ENCODE assay signal across 25 cellular contexts in the genomic region with DNA sequence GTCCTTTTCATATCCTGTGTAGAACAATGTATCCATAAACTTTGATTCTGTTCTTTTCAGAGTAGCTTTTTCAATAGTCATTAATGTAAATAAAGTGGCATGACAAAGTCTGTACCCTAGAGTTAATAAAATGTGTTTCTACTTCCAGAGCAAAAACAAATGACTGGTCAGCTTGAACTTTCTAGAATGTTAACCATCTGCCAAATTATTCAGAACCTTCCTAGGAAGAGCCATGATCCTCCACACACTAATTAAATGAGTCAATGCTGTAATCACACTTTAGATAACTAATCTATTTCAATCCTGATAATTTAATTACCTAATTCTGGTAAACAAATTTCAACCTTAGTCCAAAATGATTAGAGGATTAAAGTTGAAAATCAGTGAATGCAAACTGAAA.
DNase-seq lines count a peak whose midpoint lies in the region; ATAC-seq and TF ChIP-seq lines count a peak whose summit lies in the region.
"Had no signal": no experiment of that assay in that cellular context is flagged by ENCODE, and none has a peak within 500 bp of the region (broad histone marks: within the 10 kb centered on the region; RNA-seq: fewer than 3 reads in every experiment).

No MANE protein-coding gene starts in this region.

- no TSS peak for BruUV-seq in MCF 10A (replicated peaks; lab: Mats Ljungman, UMichigan)

- POLR2A ChIA-PET in MCF 10A (lab: Yijun Ruan, JAX) = no interaction called here

- no peaks in the 10 kb centered on the region for H3K9me3 ChIP-seq in breast epithelium
- H3K9me3 ChIP-seq: heart left ventricle, stomach, transverse colon had no signal

- TF ChIP-seq CTCF in MCF 10A (IDR thresholded peaks at IDR 0.05; ENCODE audit: unreplicated experiment) = no peak
- no peak for TF ChIP-seq CTCF in breast epithelium (IDR thresholded peaks at IDR 0.05)
- TF ChIP-seq CTCF in chondrocyte (IDR thresholded peaks at IDR 0.05) = no peak
- TF ChIP-seq CTCF in foreskin fibroblast (IDR thresholded peaks at IDR 0.05; ENCODE audit: low read depth, low read length) = no peak
- no peak for TF ChIP-seq CTCF in CD14-positive monocyte (IDR thresholded peaks at IDR 0.05)

- no peak overlapping the region for H3K4me3 Mint-ChIP-seq in MCF 10A (ENCODE audit: unreplicated experiment)
- no peak overlapping the region for H3K4me3 Mint-ChIP-seq in chondrocyte (ENCODE audit: unreplicated experiment)
- H3K4me3 Mint-ChIP-seq in CD14-positive monocyte = no peak overlapping the region
- H3K4me3 Mint-ChIP-seq: activated B cell treated with CpG ODN at 0.5 μM for 24 hours; activated CD8-positive, alpha-beta T cell treated with anti-CD3 and anti-CD28 coated beads for 36 hours; memory B cell; naive B cell had no signal

- CTCF ChIA-PET in MCF 10A (lab: Yijun Ruan, JAX) = interaction anchor here (0.6 kb wide), 1 partner anchor 86 kb away, joined by 3 read pairs; no protein-coding TSS in a partner anchor

- TF ChIP-seq POLR2A in breast epithelium (IDR thresholded peaks at IDR 0.05) = no peak

- H3K27ac Mint-ChIP-seq in MCF 10A (ENCODE audit: low read depth, unreplicated experiment) = peak overlapping the region; percentile 31
- H3K27ac Mint-ChIP-seq in chondrocyte (ENCODE audit: unreplicated experiment) = peak overlapping the region; percentile 8
- no peak overlapping the region for H3K27ac Mint-ChIP-seq in CD14-positive monocyte
- H3K27ac Mint-ChIP-seq: activated B cell treated with CpG ODN at 0.5 μM for 24 hours; activated CD8-positive, alpha-beta T cell treated with anti-CD3 and anti-CD28 coated beads for 36 hours; memory B cell; naive B cell had no signal

- H3K27me3 Mint-ChIP-seq in MCF 10A (ENCODE audit: insufficient read depth, unreplicated experiment) = no peaks in the 10 kb centered on the region
- H3K27me3 Mint-ChIP-seq in chondrocyte (ENCODE audit: low read depth) = no peaks in the 10 kb centered on the region
- H3K27me3 Mint-ChIP-seq in CD14-positive monocyte (ENCODE audit: low read depth in 3 of 3) = no peaks in the 10 kb centered on the region
- H3K27me3 Mint-ChIP-seq: activated B cell treated with CpG ODN at 0.5 μM for 24 hours; activated CD8-positive, alpha-beta T cell treated with anti-CD3 and anti-CD28 coated beads for 36 hours; memory B cell; naive B cell had no signal

- no peaks in the 10 kb centered on the region for H3K36me3 ChIP-seq in breast epithelium
- H3K36me3 ChIP-seq: heart left ventricle, stomach, transverse colon had no signal

- H3K36me3 Mint-ChIP-seq in MCF 10A (ENCODE audit: insufficient read depth, unreplicated experiment) (peaks cover 5% of the 10 kb centered on the region), chondrocyte (ENCODE audit: low read depth) (no peaks in the 10 kb centered on the region), CD14-positive monocyte (peaks cover 17 to 22% of the 10 kb centered on the region in 2 donors)
- H3K36me3 Mint-ChIP-seq: memory B cell, naive B cell had no signal

- H3K9me3 Mint-ChIP-seq in MCF 10A (ENCODE audit: unreplicated experiment) = no peaks in the 10 kb centered on the region
- no peaks in the 10 kb centered on the region for H3K9me3 Mint-ChIP-seq in chondrocyte (ENCODE audit: low read depth)
- peaks cover 0 to 4% (median 2%) of the 10 kb centered on the region in 7 donors for H3K9me3 Mint-ChIP-seq in CD14-positive monocyte
- H3K9me3 Mint-ChIP-seq: activated B cell treated with CpG ODN at 0.5 μM for 24 hours; activated CD8-positive, alpha-beta T cell treated with anti-CD3 and anti-CD28 coated beads for 36 hours; memory B cell had no signal

- H3K4me3 ChIP-seq in breast epithelium (no peak overlapping the region), foreskin fibroblast (ENCODE audit: low read depth in 1 of 2, low read length in 2 of 2) (no peak overlapping the region)
- H3K4me3 ChIP-seq: heart left ventricle, stomach, transverse colon had no signal

- no peaks in the 10 kb centered on the region for H3K4me1 ChIP-seq in breast epithelium
- H3K4me1 ChIP-seq: heart left ventricle, stomach had no signal

- intact Hi-C loops in MCF 10A (cut with micrococcal nuclease) (no loop called here), breast epithelium (cut with DNase I; ENCODE audit: low total_unique reads) (no loop called here), CD14-positive monocyte (cut with micrococcal nuclease) (no loop called here)

- no peaks in the 10 kb centered on the region for H3K27me3 ChIP-seq in breast epithelium
- H3K27me3 ChIP-seq: heart left ventricle, stomach, transverse colon had no signal

- H3K4me1 Mint-ChIP-seq in MCF 10A (ENCODE audit: insufficient read depth, unreplicated experiment) = peaks cover 10% of the 10 kb centered on the region
- peaks cover 18% of the 10 kb centered on the region for H3K4me1 Mint-ChIP-seq in chondrocyte (ENCODE audit: low read depth)
- H3K4me1 Mint-ChIP-seq in CD14-positive monocyte = no peaks in the 10 kb centered on the region
- H3K4me1 Mint-ChIP-seq: activated B cell treated with CpG ODN at 0.5 μM for 24 hours, memory B cell, naive B cell had no signal

- DNase-seq in MCF 10A (ENCODE audit: unreplicated experiment) (no peak), breast epithelium (ENCODE audit: low spot score in 2 of 2) (no peak), chondrocyte (ENCODE audit: low spot score) (no peak), foreskin fibroblast (peak; percentile 16 to 45), amygdala (lab: John Stamatoyannopoulos, UW) (no peak), CD14-positive monocyte (ENCODE audit: low spot score) (no peak), NCI-H2227 (lab: John Stamatoyannopoulos, UW; ENCODE audit: unreplicated experiment) (no peak)
- DNase-seq: 8988T; activated B cell treated with CpG ODN at 0.5 μM for 24 hours; activated CD8-positive, alpha-beta T cell treated with anti-CD3 and anti-CD28 coated beads for 36 hours; activated gamma-delta T cell; activated T-cell treated with anti-CD3 and anti-CD28 coated beads for 4 hours; C1 segment of cervical spinal cord; heart left ventricle; left colon; naive B cell; NCI-H2227 treated with DMSO at 0.1 percent for 48 hours; NCI-H774; right cardiac atrium; stomach; T1000; transverse colon had no signal

- no peak overlapping the region for H3K27ac ChIP-seq in breast epithelium
- H3K27ac ChIP-seq: heart left ventricle, KMS-11, stomach, transverse colon had no signal

- ATAC-seq in GM18867 (IDR thresholded peaks at IDR 0.05; ENCODE audit: unreplicated experiment) = no peak
- ATAC-seq: activated CD8-positive, alpha-beta T cell treated with anti-CD3 and anti-CD28 coated beads for 36 hours; heart left ventricle; left colon; right cardiac atrium had no signal

Comparison
In these comparisons a context has a peak if more than half of its experiments do, and no peak if none do; other contexts are left out.
1. DNase-seq: peak in foreskin fibroblast (2 of 2); none in MCF 10A (single experiment), breast epithelium (0 of 2), chondrocyte (single experiment), amygdala (0 of 56), CD14-positive monocyte (single experiment) and NCI-H2227 (single experiment).
2. H3K27ac Mint-ChIP-seq: peak in MCF 10A (single experiment) and chondrocyte (single experiment); none in CD14-positive monocyte (0 of 7).